Comparison of ENCODE assay signal across 10 cellular contexts in genomic region chr19:12784871-12785430, GRCh38. TPM values are rescaled to one million over a fixed set of nuclear protein-coding genes. Genes with fewer than 3 reads are reported as not detected.
DNase-seq lines count a peak whose midpoint lies in the region; ATAC-seq, FAIRE-seq and TF ChIP-seq lines count a peak whose summit lies in the region.
"Had no signal": no experiment of that assay in that cellular context is flagged by ENCODE, and none has a peak within 500 bp of the region (broad histone marks: within the 10 kb centered on the region; RNA-seq: fewer than 3 reads in every experiment).

No MANE protein-coding gene starts in this region.

- no peak overlapping the region; the same call in 1 of the 2 replicates for H3K9ac ChIP-seq in HepG2 (ENCODE audit: insufficient read depth, low read depth, low read length)

- POLR2A ChIA-PET in HepG2 (lab: Yijun Ruan, JAX): no interaction called here

- H4K20me1 ChIP-seq in HepG2 (ENCODE audit: insufficient read depth, low read length): no peaks in the 10 kb centered on the region

- H3K27ac ChIP-seq in HepG2 (ENCODE audit: extremely low read length, insufficient read depth, low read length) (no peak overlapping the region), tibial artery (peak overlapping the region; percentile 98 to 99)

- intact Hi-C loops in HepG2 (cut with micrococcal nuclease; ENCODE audit: unreplicated experiment): no loop called here
- intact Hi-C loops in tibial artery (cut with DNase I; ENCODE audit: low total_unique reads): no loop called here

- ATAC-seq in activated naive CD4-positive, alpha-beta T cell treated with anti-CD3 and anti-CD28 coated beads, Interleukin-2, amount 50 U/mL, for 72 hours: no peak
- peak; percentile 3 to 4 for ATAC-seq in activated T-cell treated with anti-CD3 and anti-CD28 coated beads, Interleukin-2, amount 50 U/mL, for 72 hours (replicated peaks in 1 of 2)
- ATAC-seq in HepG2 (no peak), GM21423 (IDR thresholded peaks at IDR 0.05; ENCODE audit: unreplicated experiment) (no peak), esophagus mucosa (no peak)

- FAIRE-seq in HepG2 (lab: Jason Lieb, UNC): no peak
- FAIRE-seq: D721Med had no signal

- 13% methylated on average over 5 of the region's 5 CpGs for WGBS in HepG2 (ENCODE audit: low lambda C conversion rate)

- H2AFZ ChIP-seq in HepG2 (ENCODE audit: low read length): no peak overlapping the region

- peak; percentile 39 for DNase-seq in activated naive CD4-positive, alpha-beta T cell treated with anti-CD3 and anti-CD28 coated beads, Interleukin-2, amount 10 ng/mL, durations not matched to agents 7 days and 5 days
- DNase-seq in activated naive CD4-positive, alpha-beta T cell treated with anti-CD3 and anti-CD28 coated beads, Interleukin-2, amount 50 U/mL, for 72 hours (ENCODE audit: low spot score in 2 of 2): no peak
- peak; percentile 54 to 58 for DNase-seq in activated T-cell treated with anti-CD3 and anti-CD28 coated beads, Interleukin-2, amount 50 U/mL, for 72 hours
- no peak for DNase-seq in HepG2 (ENCODE audit: low spot score)
- DNase-seq in tibial artery: no peak
- DNase-seq in amygdala (lab: John Stamatoyannopoulos, UW): no peak
- DNase-seq: glutamatergic neuron had no signal

- no TSS peak for BruUV-seq in HepG2 (replicated peaks; lab: Mats Ljungman, UMichigan)

- H3K36me3 Mint-ChIP-seq in activated naive CD4-positive, alpha-beta T cell treated with anti-CD3 and anti-CD28 coated beads, Interleukin-2, amount 10 ng/mL, durations not matched to agents 7 days and 5 days: no peaks in the 10 kb centered on the region
- H3K36me3 Mint-ChIP-seq in activated naive CD4-positive, alpha-beta T cell treated with anti-CD3 and anti-CD28 coated beads, Interleukin-2, amount 50 U/mL, for 72 hours: no peaks in the 10 kb centered on the region
- H3K36me3 Mint-ChIP-seq in activated T-cell treated with anti-CD3 and anti-CD28 coated beads, Interleukin-2, amount 50 U/mL, for 72 hours (ENCODE audit: insufficient read depth in 2 of 2): no peaks in the 10 kb centered on the region

- H3K27me3 ChIP-seq in HepG2 (ENCODE audit: control insufficient read depth in 1 of 2, insufficient read depth in 2 of 2, low read length in 2 of 2) (no peaks in the 10 kb centered on the region; a peak in 3 of 5 replicates), tibial artery (no peaks in the 10 kb centered on the region)

- H3K9me3 ChIP-seq in HepG2 (ENCODE audit: low read length): no peaks in the 10 kb centered on the region
- no peaks in the 10 kb centered on the region for H3K9me3 ChIP-seq in tibial artery

- no peaks in the 10 kb centered on the region for H3K36me3 ChIP-seq in HepG2 (replicated peaks in 1 of 2; ENCODE audit: control insufficient read depth in 1 of 2, insufficient read depth in 2 of 2, low read length in 2 of 2)
- no peaks in the 10 kb centered on the region for H3K36me3 ChIP-seq in tibial artery

- H3K79me2 ChIP-seq in HepG2 (ENCODE audit: insufficient read depth, low read length): no peaks in the 10 kb centered on the region

- H3K4me1 ChIP-seq in HepG2 (ENCODE audit: insufficient read depth, low read length) (peaks cover 80% of the 10 kb centered on the region), tibial artery (peaks cover 5 to 74% (median 70%) of the 10 kb centered on the region in 4 donors)

- no peak overlapping the region for H3K27ac Mint-ChIP-seq in activated naive CD4-positive, alpha-beta T cell treated with anti-CD3 and anti-CD28 coated beads, Interleukin-2, amount 10 ng/mL, durations not matched to agents 7 days and 5 days
- no peak overlapping the region for H3K27ac Mint-ChIP-seq in activated naive CD4-positive, alpha-beta T cell treated with anti-CD3 and anti-CD28 coated beads, Interleukin-2, amount 50 U/mL, for 72 hours
- H3K27ac Mint-ChIP-seq in activated T-cell treated with anti-CD3 and anti-CD28 coated beads, Interleukin-2, amount 50 U/mL, for 72 hours: no peak overlapping the region

- H3K4me1 Mint-ChIP-seq in activated naive CD4-positive, alpha-beta T cell treated with anti-CD3 and anti-CD28 coated beads, Interleukin-2, amount 10 ng/mL, durations not matched to agents 7 days and 5 days: peaks cover 33% of the 10 kb centered on the region
- peaks cover 33% of the 10 kb centered on the region for H3K4me1 Mint-ChIP-seq in activated T-cell treated with anti-CD3 and anti-CD28 coated beads, Interleukin-2, amount 50 U/mL, for 72 hours (ENCODE audit: low read depth)

- H3K4me2 ChIP-seq in HepG2 (ENCODE audit: low read depth, low read length): no peak overlapping the region

- no peak for TF ChIP-seq EP300 in HepG2 (IDR thresholded peaks at IDR 0.05; ENCODE audit: low read depth in 2 of 2, low read length in 2 of 2)
- TF ChIP-seq EP300 in HepG2 (CRISPR knock-in tag; IDR thresholded peaks at IDR 0.05; ENCODE audit: borderline replicate concordance): no peak

- no peaks in the 10 kb centered on the region for H3K9me3 Mint-ChIP-seq in activated naive CD4-positive, alpha-beta T cell treated with anti-CD3 and anti-CD28 coated beads, Interleukin-2, amount 10 ng/mL, durations not matched to agents 7 days and 5 days
- H3K9me3 Mint-ChIP-seq in activated naive CD4-positive, alpha-beta T cell treated with anti-CD3 and anti-CD28 coated beads, Interleukin-2, amount 50 U/mL, for 72 hours: no peaks in the 10 kb centered on the region
- no peaks in the 10 kb centered on the region for H3K9me3 Mint-ChIP-seq in activated T-cell treated with anti-CD3 and anti-CD28 coated beads, Interleukin-2, amount 50 U/mL, for 72 hours

- in situ Hi-C loops in HepG2 (cut with HindIII; ENCODE audit: extremely low pct_ligation_motif_present, low pct_unique_long_range_greater_than_20kb): no loop called here

- CTCF ChIA-PET in activated naive CD4-positive, alpha-beta T cell treated with anti-CD3 and anti-CD28 coated beads, Interleukin-2, amount 10 ng/mL, durations not matched to agents 7 days and 5 days (lab: Charles Lee): interaction anchor here (1.3 kb wide), 1 partner anchor 11 kb away, joined by 6 read pairs; no protein-coding TSS in a partner anchor
- CTCF ChIA-PET in HepG2 (lab: Yijun Ruan, JAX; ENCODE audit: low intra/inter-chr PET ratio, low total read pairs): no interaction called here

- no peaks in the 10 kb centered on the region for H3K27me3 Mint-ChIP-seq in activated naive CD4-positive, alpha-beta T cell treated with anti-CD3 and anti-CD28 coated beads, Interleukin-2, amount 10 ng/mL, durations not matched to agents 7 days and 5 days
- H3K27me3 Mint-ChIP-seq in activated T-cell treated with anti-CD3 and anti-CD28 coated beads, Interleukin-2, amount 50 U/mL, for 72 hours (ENCODE audit: low read depth): no peaks in the 10 kb centered on the region

- TF ChIP-seq CTCF in HepG2 (CRISPR knock-in tag; IDR thresholded peaks at IDR 0.05) (no peak), tibial artery (IDR thresholded peaks at IDR 0.05) (no peak)

- no peak for TF ChIP-seq POLR2A in HepG2 (IDR thresholded peaks at IDR 0.05; ENCODE audit: insufficient read depth in 1 of 2, low read depth in 2 of 2, low read length in 2 of 2)

- TF ChIP-seq RAD21 in HepG2 (CRISPR knock-in tag; IDR thresholded peaks at IDR 0.05): no peak

- H3K4me3 Mint-ChIP-seq in activated naive CD4-positive, alpha-beta T cell treated with anti-CD3 and anti-CD28 coated beads, Interleukin-2, amount 10 ng/mL, durations not matched to agents 7 days and 5 days: no peak overlapping the region
- no peak overlapping the region for H3K4me3 Mint-ChIP-seq in activated T-cell treated with anti-CD3 and anti-CD28 coated beads, Interleukin-2, amount 50 U/mL, for 72 hours

- H3K4me3 ChIP-seq in HepG2 (replicated peaks in 1 of 3; ENCODE audit: insufficient read depth in 1 of 3, low read depth in 2 of 3, low read length in 3 of 3) (no peak overlapping the region), tibial artery (no peak overlapping the region)

RNA-seq across cellular contexts. Expression of gene JUNB, which starts 6.3 kb away (rescaled TPM):
- 100 to 1,000 TPM; 400 to 402 TPM for total RNA-seq in activated naive CD4-positive, alpha-beta T cell treated with anti-CD3 and anti-CD28 coated beads, Interleukin-2, amount 50 U/mL, for 72 hours
- total RNA-seq in activated T-cell treated with anti-CD3 and anti-CD28 coated beads, Interleukin-2, amount 50 U/mL, for 72 hours: 100 to 1,000 TPM; 574 to 618 TPM
- total RNA-seq in HepG2 (2016; rRNA removed; fragmentation: Illumina TruSeq; extraction: Trizol) (4.9 and 7.7 TPM in 2 replicates), esophagus mucosa (267 TPM)
- total RNA-seq in HepG2 (2016; cell fraction: cytosol; rRNA removed; fragmentation: Illumina TruSeq; extraction: Trizol; ENCODE audit: low read depth): 3.3 and 3.8 TPM in 2 replicates
- total RNA-seq in HepG2 (2016; cell fraction: insoluble cytoplasmic fraction; rRNA removed; fragmentation: Illumina TruSeq; extraction: Trizol): 3.8 and 7.5 TPM in 2 replicates
- 6.6 TPM in 2 replicates for total RNA-seq in HepG2 (2016; cell fraction: membrane; rRNA removed; fragmentation: Illumina TruSeq; extraction: Trizol)
- 7.2 and 8.6 TPM in 2 replicates for total RNA-seq in HepG2 (2016; cell fraction: nucleus; rRNA removed; fragmentation: Illumina TruSeq; extraction: Trizol)
- 8.2 and 15.9 TPM in 2 replicates for polyA plus RNA-seq in HepG2 (2011; rRNA removed)
- polyA plus RNA-seq in HepG2 (2011; cell fraction: cytosol; rRNA removed): 10.9 and 15.9 TPM in 2 replicates
- 19.5 and 30.3 TPM in 2 replicates for polyA plus RNA-seq in HepG2 (2011; cell fraction: nucleus; rRNA removed)
- 2.5 and 5.8 TPM in 2 replicates for polyA plus RNA-seq in HepG2 (2012)
- 2.6 and 2.8 TPM in 2 replicates for polyA plus RNA-seq in HepG2 (2016; cell fraction: cytosol; fragmentation: Illumina TruSeq; extraction: Trizol; ENCODE audit: low read depth)
- 5.6 and 7.1 TPM in 2 replicates for polyA plus RNA-seq in HepG2 (2016; cell fraction: insoluble cytoplasmic fraction; fragmentation: Illumina TruSeq; extraction: Trizol; ENCODE audit: low read depth)
- polyA plus RNA-seq in HepG2 (2016; cell fraction: membrane; fragmentation: Illumina TruSeq; extraction: Trizol; ENCODE audit: low read depth): 3.6 and 3.7 TPM in 2 replicates
- polyA plus RNA-seq in HepG2 (2016; cell fraction: nucleus; fragmentation: Illumina TruSeq; extraction: Trizol; ENCODE audit: insufficient read depth, low read depth): 15.5 and 16.4 TPM in 2 replicates
- polyA minus RNA-seq in HepG2 (2011; rRNA and poly(A)+ RNA removed; ENCODE audit: low replicate concordance): 17.5 and 34.8 TPM in 2 replicates
- 14.3 and 14.8 TPM in 2 replicates for polyA minus RNA-seq in HepG2 (2011; cell fraction: cytosol; rRNA and poly(A)+ RNA removed)
- polyA minus RNA-seq in HepG2 (2011; cell fraction: nucleus; rRNA and poly(A)+ RNA removed): 7.0 and 8.7 TPM in 2 replicates

RNA-seq across cellular contexts. Expression of gene HOOK2, which starts 9.6 kb away (rescaled TPM):
- 10 to 100 TPM; 37.9 to 41.5 TPM for total RNA-seq in activated naive CD4-positive, alpha-beta T cell treated with anti-CD3 and anti-CD28 coated beads, Interleukin-2, amount 50 U/mL, for 72 hours
- total RNA-seq in activated T-cell treated with anti-CD3 and anti-CD28 coated beads, Interleukin-2, amount 50 U/mL, for 72 hours: 10 to 100 TPM; 38.8 to 41.0 TPM
- 7.3 and 12.9 TPM in 2 replicates for total RNA-seq in HepG2 (2016; rRNA removed; fragmentation: Illumina TruSeq; extraction: Trizol)
- total RNA-seq in HepG2 (2016; cell fraction: cytosol; rRNA removed; fragmentation: Illumina TruSeq; extraction: Trizol; ENCODE audit: low read depth): 3.3 and 3.6 TPM in 2 replicates
- total RNA-seq in HepG2 (2016; cell fraction: insoluble cytoplasmic fraction; rRNA removed; fragmentation: Illumina TruSeq; extraction: Trizol): 6.4 and 13.9 TPM in 2 replicates
- total RNA-seq in HepG2 (2016; cell fraction: membrane; rRNA removed; fragmentation: Illumina TruSeq; extraction: Trizol): 2.8 and 3.5 TPM in 2 replicates
- total RNA-seq in HepG2 (2016; cell fraction: nucleus; rRNA removed; fragmentation: Illumina TruSeq; extraction: Trizol): 11.6 and 14.2 TPM in 2 replicates
- polyA plus RNA-seq in HepG2 (2011; rRNA removed): 9.2 and 11.1 TPM in 2 replicates
- polyA plus RNA-seq in HepG2 (2011; cell fraction: cytosol; rRNA removed): 4.3 and 4.7 TPM in 2 replicates
- 77.7 and 77.9 TPM in 2 replicates for polyA plus RNA-seq in HepG2 (2011; cell fraction: nucleus; rRNA removed)
- polyA plus RNA-seq in HepG2 (2012): 15.8 and 16.0 TPM in 2 replicates
- 0.83 and 0.93 TPM in 2 replicates for polyA plus RNA-seq in HepG2 (2016; cell fraction: cytosol; fragmentation: Illumina TruSeq; extraction: Trizol; ENCODE audit: low read depth)
- polyA plus RNA-seq in HepG2 (2016; cell fraction: insoluble cytoplasmic fraction; fragmentation: Illumina TruSeq; extraction: Trizol; ENCODE audit: low read depth): 5.4 and 6.8 TPM in 2 replicates
- 1.6 and 1.7 TPM in 2 replicates for polyA plus RNA-seq in HepG2 (2016; cell fraction: membrane; fragmentation: Illumina TruSeq; extraction: Trizol; ENCODE audit: low read depth)
- polyA plus RNA-seq in HepG2 (2016; cell fraction: nucleus; fragmentation: Illumina TruSeq; extraction: Trizol; ENCODE audit: insufficient read depth, low read depth): 55.0 and 69.3 TPM in 2 replicates
- 6.5 and 15.0 TPM in 2 replicates for polyA minus RNA-seq in HepG2 (2011; rRNA and poly(A)+ RNA removed; ENCODE audit: low replicate concordance)
- polyA minus RNA-seq in HepG2 (2011; cell fraction: cytosol; rRNA and poly(A)+ RNA removed): 3.4 and 5.3 TPM in 2 replicates
- 13.1 and 15.0 TPM in 2 replicates for polyA minus RNA-seq in HepG2 (2011; cell fraction: nucleus; rRNA and poly(A)+ RNA removed)
- total RNA-seq in esophagus mucosa: 38.2 TPM

RNA-seq across cellular contexts. Expression of gene PRDX2, which starts 16.6 kb away (rescaled TPM):
- total RNA-seq in activated naive CD4-positive, alpha-beta T cell treated with anti-CD3 and anti-CD28 coated beads, Interleukin-2, amount 50 U/mL, for 72 hours: 100 to 1,000 TPM; 317 to 357 TPM
- total RNA-seq in activated T-cell treated with anti-CD3 and anti-CD28 coated beads, Interleukin-2, amount 50 U/mL, for 72 hours: 100 to 1,000 TPM; 202 to 223 TPM
- total RNA-seq in HepG2 (2016; rRNA removed; fragmentation: Illumina TruSeq; extraction: Trizol): 381 and 425 TPM in 2 replicates
- 76.3 and 78.7 TPM in 2 replicates for total RNA-seq in HepG2 (2016; cell fraction: cytosol; rRNA removed; fragmentation: Illumina TruSeq; extraction: Trizol; ENCODE audit: low read depth)
- 372 and 392 TPM in 2 replicates for total RNA-seq in HepG2 (2016; cell fraction: insoluble cytoplasmic fraction; rRNA removed; fragmentation: Illumina TruSeq; extraction: Trizol)
- total RNA-seq in HepG2 (2016; cell fraction: membrane; rRNA removed; fragmentation: Illumina TruSeq; extraction: Trizol): 80.0 and 92.1 TPM in 2 replicates
- 155 and 156 TPM in 2 replicates for total RNA-seq in HepG2 (2016; cell fraction: nucleus; rRNA removed; fragmentation: Illumina TruSeq; extraction: Trizol)
- polyA plus RNA-seq in HepG2 (2011; rRNA removed): 218 and 238 TPM in 2 replicates
- 353 and 456 TPM in 2 replicates for polyA plus RNA-seq in HepG2 (2011; cell fraction: cytosol; rRNA removed)
- 218 and 223 TPM in 2 replicates for polyA plus RNA-seq in HepG2 (2011; cell fraction: nucleus; rRNA removed)
- 295 and 301 TPM in 2 replicates for polyA plus RNA-seq in HepG2 (2012)
- polyA plus RNA-seq in HepG2 (2016; cell fraction: cytosol; fragmentation: Illumina TruSeq; extraction: Trizol; ENCODE audit: low read depth): 101 and 108 TPM in 2 replicates
- polyA plus RNA-seq in HepG2 (2016; cell fraction: insoluble cytoplasmic fraction; fragmentation: Illumina TruSeq; extraction: Trizol; ENCODE audit: low read depth): 447 and 526 TPM in 2 replicates
- 92.7 and 94.2 TPM in 2 replicates for polyA plus RNA-seq in HepG2 (2016; cell fraction: membrane; fragmentation: Illumina TruSeq; extraction: Trizol; ENCODE audit: low read depth)
- polyA plus RNA-seq in HepG2 (2016; cell fraction: nucleus; fragmentation: Illumina TruSeq; extraction: Trizol; ENCODE audit: insufficient read depth, low read depth): 277 and 282 TPM in 2 replicates
- polyA minus RNA-seq in HepG2 (2011; rRNA and poly(A)+ RNA removed; ENCODE audit: low replicate concordance): 319 and 512 TPM in 2 replicates
- 147 and 189 TPM in 2 replicates for polyA minus RNA-seq in HepG2 (2011; cell fraction: cytosol; rRNA and poly(A)+ RNA removed)
- polyA minus RNA-seq in HepG2 (2011; cell fraction: nucleus; rRNA and poly(A)+ RNA removed): 44.4 and 48.2 TPM in 2 replicates
- total RNA-seq in esophagus mucosa: 304 TPM

RNA-seq across cellular contexts. Expression of gene THSD8, which starts 16.9 kb away (rescaled TPM):
- 10 to 100 TPM; 39.4 to 42.7 TPM for total RNA-seq in activated naive CD4-positive, alpha-beta T cell treated with anti-CD3 and anti-CD28 coated beads, Interleukin-2, amount 50 U/mL, for 72 hours
- total RNA-seq in activated T-cell treated with anti-CD3 and anti-CD28 coated beads, Interleukin-2, amount 50 U/mL, for 72 hours: 10 to 100 TPM; 23.7 to 27.1 TPM
- total RNA-seq in HepG2 (2016; rRNA removed; fragmentation: Illumina TruSeq; extraction: Trizol) (14.9 and 23.5 TPM in 2 replicates), esophagus mucosa (9.7 TPM)
- not detected in 2 replicates for total RNA-seq in HepG2 (2016; cell fraction: cytosol; rRNA removed; fragmentation: Illumina TruSeq; extraction: Trizol; ENCODE audit: low read depth)
- 11.9 and 20.6 TPM in 2 replicates for total RNA-seq in HepG2 (2016; cell fraction: insoluble cytoplasmic fraction; rRNA removed; fragmentation: Illumina TruSeq; extraction: Trizol)
- 2.6 and 4.1 TPM in 2 replicates for total RNA-seq in HepG2 (2016; cell fraction: membrane; rRNA removed; fragmentation: Illumina TruSeq; extraction: Trizol)
- total RNA-seq in HepG2 (2016; cell fraction: nucleus; rRNA removed; fragmentation: Illumina TruSeq; extraction: Trizol): 1.9 and 3.1 TPM in 2 replicates
- 4.8 and 5.2 TPM in 2 replicates for polyA plus RNA-seq in HepG2 (2011; rRNA removed)
- polyA plus RNA-seq in HepG2 (2011; cell fraction: cytosol; rRNA removed): 1.3 TPM in 1 of 2 replicates, not detected in the other
- not detected in 2 replicates for polyA plus RNA-seq in HepG2 (2011; cell fraction: nucleus; rRNA removed)
- 2.7 and 6.2 TPM in 2 replicates for polyA plus RNA-seq in HepG2 (2012)
- 2.4 and 2.9 TPM in 2 replicates for polyA plus RNA-seq in HepG2 (2016; cell fraction: cytosol; fragmentation: Illumina TruSeq; extraction: Trizol; ENCODE audit: low read depth)
- 29.9 and 31.8 TPM in 2 replicates for polyA plus RNA-seq in HepG2 (2016; cell fraction: insoluble cytoplasmic fraction; fragmentation: Illumina TruSeq; extraction: Trizol; ENCODE audit: low read depth)
- 4.8 and 5.8 TPM in 2 replicates for polyA plus RNA-seq in HepG2 (2016; cell fraction: membrane; fragmentation: Illumina TruSeq; extraction: Trizol; ENCODE audit: low read depth)
- 4.4 and 8.0 TPM in 2 replicates for polyA plus RNA-seq in HepG2 (2016; cell fraction: nucleus; fragmentation: Illumina TruSeq; extraction: Trizol; ENCODE audit: insufficient read depth, low read depth)
- 1.1 and 55.0 TPM in 2 replicates for polyA minus RNA-seq in HepG2 (2011; rRNA and poly(A)+ RNA removed; ENCODE audit: low replicate concordance)
- polyA minus RNA-seq in HepG2 (2011; cell fraction: cytosol; rRNA and poly(A)+ RNA removed): not detected in 2 replicates
- polyA minus RNA-seq in HepG2 (2011; cell fraction: nucleus; rRNA and poly(A)+ RNA removed): not detected in 2 replicates

RNA-seq across cellular contexts. Expression of gene RNASEH2A, which starts 21.4 kb away (rescaled TPM):
- 10 to 100 TPM; 37.0 to 41.4 TPM for total RNA-seq in activated naive CD4-positive, alpha-beta T cell treated with anti-CD3 and anti-CD28 coated beads, Interleukin-2, amount 50 U/mL, for 72 hours
- total RNA-seq in activated T-cell treated with anti-CD3 and anti-CD28 coated beads, Interleukin-2, amount 50 U/mL, for 72 hours: 10 to 100 TPM; 29.6 to 31.1 TPM
- total RNA-seq in HepG2 (2016; rRNA removed; fragmentation: Illumina TruSeq; extraction: Trizol) (35.8 and 44.0 TPM in 2 replicates), esophagus mucosa (20.0 TPM)
- total RNA-seq in HepG2 (2016; cell fraction: cytosol; rRNA removed; fragmentation: Illumina TruSeq; extraction: Trizol; ENCODE audit: low read depth): 9.6 and 10.1 TPM in 2 replicates
- 42.1 and 45.3 TPM in 2 replicates for total RNA-seq in HepG2 (2016; cell fraction: insoluble cytoplasmic fraction; rRNA removed; fragmentation: Illumina TruSeq; extraction: Trizol)
- 6.9 and 12.1 TPM in 2 replicates for total RNA-seq in HepG2 (2016; cell fraction: membrane; rRNA removed; fragmentation: Illumina TruSeq; extraction: Trizol)
- 16.9 and 20.6 TPM in 2 replicates for total RNA-seq in HepG2 (2016; cell fraction: nucleus; rRNA removed; fragmentation: Illumina TruSeq; extraction: Trizol)
- 18.4 and 25.1 TPM in 2 replicates for polyA plus RNA-seq in HepG2 (2011; rRNA removed)
- 29.0 and 49.3 TPM in 2 replicates for polyA plus RNA-seq in HepG2 (2011; cell fraction: cytosol; rRNA removed)
- polyA plus RNA-seq in HepG2 (2011; cell fraction: nucleus; rRNA removed): 16.5 and 17.7 TPM in 2 replicates
- 14.7 and 18.3 TPM in 2 replicates for polyA plus RNA-seq in HepG2 (2012)
- 11.8 and 12.6 TPM in 2 replicates for polyA plus RNA-seq in HepG2 (2016; cell fraction: cytosol; fragmentation: Illumina TruSeq; extraction: Trizol; ENCODE audit: low read depth)
- 51.0 and 52.7 TPM in 2 replicates for polyA plus RNA-seq in HepG2 (2016; cell fraction: insoluble cytoplasmic fraction; fragmentation: Illumina TruSeq; extraction: Trizol; ENCODE audit: low read depth)
- 9.0 and 9.3 TPM in 2 replicates for polyA plus RNA-seq in HepG2 (2016; cell fraction: membrane; fragmentation: Illumina TruSeq; extraction: Trizol; ENCODE audit: low read depth)
- polyA plus RNA-seq in HepG2 (2016; cell fraction: nucleus; fragmentation: Illumina TruSeq; extraction: Trizol; ENCODE audit: insufficient read depth, low read depth): 31.7 and 33.2 TPM in 2 replicates
- polyA minus RNA-seq in HepG2 (2011; rRNA and poly(A)+ RNA removed; ENCODE audit: low replicate concordance): 44.4 and 185 TPM in 2 replicates
- 18.6 and 30.1 TPM in 2 replicates for polyA minus RNA-seq in HepG2 (2011; cell fraction: cytosol; rRNA and poly(A)+ RNA removed)
- 8.7 and 11.3 TPM in 2 replicates for polyA minus RNA-seq in HepG2 (2011; cell fraction: nucleus; rRNA and poly(A)+ RNA removed)

Comparison
In these comparisons a context has a peak if more than half of its experiments do, and no peak if none do; other contexts are left out.
1. DNase-seq: peak in activated naive CD4-positive, alpha-beta T cell treated with anti-CD3 and anti-CD28 coated beads, Interleukin-2, amount 10 ng/mL, durations not matched to agents 7 days and 5 days (single experiment) and activated T-cell treated with anti-CD3 and anti-CD28 coated beads, Interleukin-2, amount 50 U/mL, for 72 hours (2 of 2); none in activated naive CD4-positive, alpha-beta T cell treated with anti-CD3 and anti-CD28 coated beads, Interleukin-2, amount 50 U/mL, for 72 hours (0 of 2), HepG2 (single experiment), tibial artery (0 of 2) and amygdala (0 of 56).
2. ATAC-seq: peak in activated T-cell treated with anti-CD3 and anti-CD28 coated beads, Interleukin-2, amount 50 U/mL, for 72 hours (2 of 2); none in activated naive CD4-positive, alpha-beta T cell treated with anti-CD3 and anti-CD28 coated beads, Interleukin-2, amount 50 U/mL, for 72 hours (0 of 2), HepG2 (single experiment), GM21423 (single experiment) and esophagus mucosa (single experiment).
3. RNA of gene JUNB, which starts 6.3 kb away (total RNA-seq): 574 to 618 TPM in activated T-cell treated with anti-CD3 and anti-CD28 coated beads, Interleukin-2, amount 50 U/mL, for 72 hours, 400 to 402 TPM in activated naive CD4-positive, alpha-beta T cell treated with anti-CD3 and anti-CD28 coated beads, Interleukin-2, amount 50 U/mL, for 72 hours and 267 TPM in esophagus mucosa (single experiment); 3.3 to 8.6 TPM in HepG2; every median in the first group is over 10 times any median in the second.